In the genomic region with DNA sequence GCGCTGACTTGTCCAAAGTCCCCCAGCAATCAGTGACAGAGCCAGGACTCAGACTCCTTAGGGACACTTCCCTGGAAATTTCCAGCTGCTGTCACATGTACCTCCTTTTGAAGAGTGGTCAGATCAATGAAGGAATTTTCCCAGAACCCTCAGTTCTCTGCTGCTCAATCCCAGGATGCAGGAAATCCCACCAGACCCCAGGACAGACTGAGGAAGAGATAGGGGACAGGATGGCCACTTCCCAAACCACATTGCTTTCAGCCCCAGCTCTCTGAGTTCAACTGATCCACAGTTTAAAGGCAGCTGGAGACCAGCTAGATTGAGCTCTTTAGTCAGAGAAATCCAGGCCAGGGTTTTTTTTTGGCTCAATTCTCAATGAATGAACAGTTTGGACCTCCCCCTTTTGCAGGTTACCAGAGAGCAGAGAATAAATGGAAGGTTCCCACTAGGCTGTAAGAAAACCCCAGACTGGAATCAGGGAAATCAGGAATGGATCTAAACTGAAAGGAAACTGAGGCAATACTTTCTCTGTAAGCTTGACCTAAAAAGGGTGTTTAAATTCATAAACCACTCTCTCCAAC, we compare ENCODE assay signal across 8 cellular contexts. TPM values are rescaled to one million over a fixed set of nuclear protein-coding genes. Genes with fewer than 3 reads are reported as not detected.
A peak's percentile ranks its signal among the peaks of the same experiment; 100 is the strongest.
DNase-seq lines count a peak whose midpoint lies in the region; ATAC-seq lines count a peak whose summit lies in the region.

No MANE protein-coding gene starts in this region.

- H3K4me1 Mint-ChIP-seq in activated naive CD4-positive, alpha-beta T cell treated with anti-CD3 and anti-CD28 coated beads, Interleukin-2, amount 50 U/mL, for 24 hours: peaks cover 11% of the 10 kb centered on the region
- H3K4me1 Mint-ChIP-seq in activated CD8-positive, alpha-beta T cell treated with anti-CD3 and anti-CD28 coated beads, Interleukin-2, amount 10 ng/mL, durations not matched to agents 7 days and 5 days (ENCODE audit: low read depth): peaks cover 27% of the 10 kb centered on the region

- H3K36me3 Mint-ChIP-seq in activated naive CD4-positive, alpha-beta T cell treated with anti-CD3 and anti-CD28 coated beads, Interleukin-2, amount 50 U/mL, for 24 hours: no peaks in the 10 kb centered on the region
- H3K36me3 Mint-ChIP-seq in activated CD8-positive, alpha-beta T cell treated with anti-CD3 and anti-CD28 coated beads, Interleukin-2, amount 10 ng/mL, durations not matched to agents 7 days and 5 days (ENCODE audit: low read depth): no peaks in the 10 kb centered on the region

- POLR2A ChIA-PET in activated CD8-positive, alpha-beta T cell treated with anti-CD3 and anti-CD28 coated beads, Interleukin-2, amount 10 ng/mL, durations not matched to agents 7 days and 5 days (lab: Charles Lee): interaction anchor here (0.8 to 1.1 kb wide), 2 partner anchors 26 to 109 kb away, joined by 3 read pairs; no protein-coding TSS in a partner anchor

- DNase-seq in activated naive CD4-positive, alpha-beta T cell (lab: John Stamatoyannopoulos, UW): no peak
- peak; percentile 19 to 39 for DNase-seq in NCI-H187 (lab: John Stamatoyannopoulos, UW)
- no peak for DNase-seq in activated CD8-positive, alpha-beta T cell treated with anti-CD3 and anti-CD28 coated beads, Interleukin-2, amount 10 ng/mL, durations not matched to agents 7 days and 5 days
- peak; percentile 49 for DNase-seq in iris pigment epithelial cell (ENCODE audit: low read depth)
- DNase-seq in GF-D8 (lab: John Stamatoyannopoulos, UW): no peak
- no peak for DNase-seq in activated CD4-positive, alpha-beta T cell treated with anti-CD3 and anti-CD28 coated beads for 1 hour
- DNase-seq in stimulated activated CD4-positive, alpha-beta T cell treated with anti-CD3 and anti-CD28 coated beads, Interleukin-4, amount 100 ng/mL, for 4 hours: no peak

- H3K27ac Mint-ChIP-seq in activated naive CD4-positive, alpha-beta T cell treated with anti-CD3 and anti-CD28 coated beads, Interleukin-2, amount 50 U/mL, for 24 hours: no peak overlapping the region
- no peak overlapping the region for H3K27ac Mint-ChIP-seq in activated CD8-positive, alpha-beta T cell treated with anti-CD3 and anti-CD28 coated beads, Interleukin-2, amount 10 ng/mL, durations not matched to agents 7 days and 5 days

- H3K27me3 Mint-ChIP-seq in activated naive CD4-positive, alpha-beta T cell treated with anti-CD3 and anti-CD28 coated beads, Interleukin-2, amount 50 U/mL, for 24 hours: peaks cover 2% of the 10 kb centered on the region
- peaks cover 5% of the 10 kb centered on the region for H3K27me3 Mint-ChIP-seq in activated CD8-positive, alpha-beta T cell treated with anti-CD3 and anti-CD28 coated beads, Interleukin-2, amount 10 ng/mL, durations not matched to agents 7 days and 5 days (ENCODE audit: low read depth)

- H3K9me3 Mint-ChIP-seq in activated naive CD4-positive, alpha-beta T cell treated with anti-CD3 and anti-CD28 coated beads, Interleukin-2, amount 50 U/mL, for 24 hours: no peaks in the 10 kb centered on the region
- H3K9me3 Mint-ChIP-seq in activated CD8-positive, alpha-beta T cell treated with anti-CD3 and anti-CD28 coated beads, Interleukin-2, amount 10 ng/mL, durations not matched to agents 7 days and 5 days (ENCODE audit: insufficient read depth): no peaks in the 10 kb centered on the region

- H3K4me3 Mint-ChIP-seq in activated naive CD4-positive, alpha-beta T cell treated with anti-CD3 and anti-CD28 coated beads, Interleukin-2, amount 50 U/mL, for 24 hours: peak overlapping the region; percentile 38
- H3K4me3 Mint-ChIP-seq in activated CD8-positive, alpha-beta T cell treated with anti-CD3 and anti-CD28 coated beads, Interleukin-2, amount 10 ng/mL, durations not matched to agents 7 days and 5 days: peak overlapping the region; percentile 20

- no peak for ATAC-seq in activated CD8-positive, alpha-beta T cell treated with anti-CD3 and anti-CD28 coated beads, Interleukin-2, amount 10 ng/mL, durations not matched to agents 7 days and 5 days

- CTCF ChIA-PET in activated CD8-positive, alpha-beta T cell treated with anti-CD3 and anti-CD28 coated beads, Interleukin-2, amount 10 ng/mL, durations not matched to agents 7 days and 5 days (lab: Charles Lee): interaction anchor here (0.8 to 3.1 kb wide), 5 partner anchors 11 to 178 kb away, joined by 3 to 17 read pairs (median 4); no protein-coding TSS in a partner anchor

RNA-seq across cellular contexts. Expression of a gene that starts 1.5 kb away (rescaled TPM):
- 1 to 10 TPM; 4.7 to 4.8 TPM for total RNA-seq in activated CD8-positive, alpha-beta T cell treated with anti-CD3 and anti-CD28 coated beads, Interleukin-2, amount 10 ng/mL, durations not matched to agents 7 days and 5 days

RNA-seq across cellular contexts. Expression of a gene that starts 24.8 kb away (rescaled TPM):
- not detected for total RNA-seq in activated CD8-positive, alpha-beta T cell treated with anti-CD3 and anti-CD28 coated beads, Interleukin-2, amount 10 ng/mL, durations not matched to agents 7 days and 5 days

RNA-seq across cellular contexts. Expression of a gene that starts 28.0 kb away (rescaled TPM):
- 10 to 100 TPM; 40.4 to 41.6 TPM for total RNA-seq in activated CD8-positive, alpha-beta T cell treated with anti-CD3 and anti-CD28 coated beads, Interleukin-2, amount 10 ng/mL, durations not matched to agents 7 days and 5 days

RNA-seq across cellular contexts. Expression of a gene that starts 58.0 kb away (rescaled TPM):
- 100 to 1,000 TPM; 314 to 330 TPM for total RNA-seq in activated CD8-positive, alpha-beta T cell treated with anti-CD3 and anti-CD28 coated beads, Interleukin-2, amount 10 ng/mL, durations not matched to agents 7 days and 5 days

Comparison
In these comparisons a context has a peak if more than half of its experiments do, and no peak if none do; other contexts are left out.
1. DNase-seq: peak in NCI-H187 (2 of 2) and iris pigment epithelial cell (single experiment); none in activated naive CD4-positive, alpha-beta T cell (0 of 4), activated CD8-positive, alpha-beta T cell treated with anti-CD3 and anti-CD28 coated beads, Interleukin-2, amount 10 ng/mL, durations not matched to agents 7 days and 5 days (single experiment), GF-D8 (single experiment), activated CD4-positive, alpha-beta T cell treated with anti-CD3 and anti-CD28 coated beads for 1 hour (single experiment) and stimulated activated CD4-positive, alpha-beta T cell treated with anti-CD3 and anti-CD28 coated beads, Interleukin-4, amount 100 ng/mL, for 4 hours (0 of 2).